13 cellular contexts compared by ENCODE assay signal in the genomic region with DNA sequence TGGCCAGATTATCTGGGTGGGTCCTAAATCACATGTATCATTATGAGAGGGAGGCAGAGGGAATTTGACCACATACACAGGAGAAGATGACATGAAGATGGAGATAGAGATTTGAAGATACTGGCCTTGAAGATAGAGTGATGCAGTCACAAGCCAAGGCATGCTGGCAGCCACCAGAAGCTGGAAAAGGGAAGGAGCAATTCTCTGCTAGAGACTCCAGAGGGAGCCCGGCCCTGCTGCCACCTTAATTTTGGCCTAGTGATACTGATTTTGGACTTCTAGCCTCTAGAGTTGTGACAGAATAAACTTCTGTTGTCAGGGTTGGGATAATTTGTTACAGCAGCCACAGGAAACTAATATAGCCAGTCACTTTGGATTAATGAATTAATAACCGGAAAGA. TPM values are rescaled to one million over a fixed set of nuclear protein-coding genes. Genes with fewer than 3 reads are reported as not detected.
DNase-seq lines count a peak whose midpoint lies in the region; ATAC-seq and TF ChIP-seq lines count a peak whose summit lies in the region.
"Had no signal": no experiment of that assay in that cellular context is flagged by ENCODE, and none has a peak within 500 bp of the region (broad histone marks: within the 10 kb centered on the region; RNA-seq: fewer than 3 reads in every experiment).

No MANE protein-coding gene starts in this region.

- H3K36me3 ChIP-seq in PC-9 (ENCODE audit: low read depth): no peaks in the 10 kb centered on the region

- no peak overlapping the region for H3K4me3 Mint-ChIP-seq in activated CD4-positive, alpha-beta T cell treated with anti-CD3 and anti-CD28 coated beads for 36 hours
- H3K4me3 Mint-ChIP-seq: memory B cell had no signal

- no peaks in the 10 kb centered on the region for H3F3A ChIP-seq in PC-9 (ENCODE audit: insufficient read depth, low read depth)

- H3K4me3 ChIP-seq in PC-9 (no peak overlapping the region), fibroblast of villous mesenchyme (ENCODE audit: low read depth, low read length) (no peak overlapping the region)

- POLR2A ChIA-PET in activated CD4-positive, alpha-beta T cell treated with anti-CD3 and anti-CD28 coated beads for 36 hours (lab: Charles Lee): no interaction called here
- POLR2A ChIA-PET in PC-9 (lab: Charles Lee; ENCODE audit: unreplicated experiment): no interaction called here

- intact Hi-C loops in activated CD4-positive, alpha-beta T cell treated with anti-CD3 and anti-CD28 coated beads for 36 hours (cut with DNase I, micrococcal nuclease): loop anchor here in 1 of 2 experiments (10.0 kb wide), 1 partner anchor 117 kb away; no protein-coding TSS in a partner anchor
- intact Hi-C loops in PC-9 (cut with micrococcal nuclease; ENCODE audit: unreplicated experiment): no loop called here

- no peak overlapping the region for H3K27ac ChIP-seq in PC-9

- H3K27ac Mint-ChIP-seq in activated CD4-positive, alpha-beta T cell treated with anti-CD3 and anti-CD28 coated beads for 36 hours: no peak overlapping the region
- H3K27ac Mint-ChIP-seq: memory B cell had no signal

- CTCF ChIA-PET in activated CD4-positive, alpha-beta T cell treated with anti-CD3 and anti-CD28 coated beads for 36 hours (lab: Charles Lee): no interaction called here
- CTCF ChIA-PET in PC-9 (lab: Charles Lee): interaction anchor here (0.6 kb wide), 1 partner anchor 63 kb away, joined by 4 read pairs; no protein-coding TSS in a partner anchor

- H3K9me3 Mint-ChIP-seq in activated CD4-positive, alpha-beta T cell treated with anti-CD3 and anti-CD28 coated beads for 36 hours (ENCODE audit: low read depth): peaks cover 8% of the 10 kb centered on the region

- peaks cover 15% of the 10 kb centered on the region for H3K27me3 ChIP-seq in PC-9 (ENCODE audit: insufficient read depth, low read depth)

- DNase-seq in activated CD4-positive, alpha-beta T cell treated with anti-CD3 and anti-CD28 coated beads for 36 hours: peak; percentile 22
- no peak for DNase-seq in activated CD4-positive, alpha-beta T cell treated with anti-CD3 and anti-CD28 coated beads for 4 hours
- DNase-seq in PC-9: no peak
- no peak for DNase-seq in fibroblast of villous mesenchyme (ENCODE audit: low read depth)
- no peak for DNase-seq in stimulated activated CD4-positive, alpha-beta T cell treated with anti-CD3 and anti-CD28 coated beads, Interleukin-15, amount 100 ng/mL, for 24 hours
- no peak for DNase-seq in amniotic stem cell (lab: John Stamatoyannopoulos, UW)
- DNase-seq: activated CD4-positive, CD25-positive, alpha-beta regulatory T cell; effector memory CD4-positive, alpha-beta T cell; foreskin melanocyte; NCI-H1092 had no signal

- H3K4me2 ChIP-seq in PC-9: no peak overlapping the region

- H2AFZ ChIP-seq in PC-9: no peak overlapping the region

- H3K27me3 Mint-ChIP-seq in activated CD4-positive, alpha-beta T cell treated with anti-CD3 and anti-CD28 coated beads for 36 hours: no peaks in the 10 kb centered on the region
- H3K27me3 Mint-ChIP-seq: memory B cell had no signal

- no peaks in the 10 kb centered on the region for H3K79me2 ChIP-seq in PC-9 (ENCODE audit: low read depth)

- H3K9me3 ChIP-seq in PC-9 (ENCODE audit: insufficient read depth, low read depth): no peaks in the 10 kb centered on the region

- H3K9me2 ChIP-seq in PC-9 (ENCODE audit: insufficient read depth): no peaks in the 10 kb centered on the region

- peaks cover 6% of the 10 kb centered on the region for H3K36me3 Mint-ChIP-seq in activated CD4-positive, alpha-beta T cell treated with anti-CD3 and anti-CD28 coated beads for 36 hours (ENCODE audit: low read depth)

- TF ChIP-seq CTCF in GM12874 (IDR thresholded peaks at IDR 0.05; ENCODE audit: insufficient read depth, low read depth, low read length) (0 out of 2 replicates have a peak, but pooled peaks have one; percentile 13), PC-9 (conservative IDR thresholded peaks at IDR 0.05) (peak; percentile 34; the same call in 1 of the 2 replicates), fibroblast of villous mesenchyme (IDR thresholded peaks at IDR 0.05; ENCODE audit: insufficient read depth, low read depth, low read length) (peak; percentile 5)

- BruUV-seq in PC-9 (replicated peaks; lab: Mats Ljungman, UMichigan): no TSS peak

- H3K4me1 Mint-ChIP-seq in activated CD4-positive, alpha-beta T cell treated with anti-CD3 and anti-CD28 coated beads for 36 hours: peaks cover 24% of the 10 kb centered on the region

- no peaks in the 10 kb centered on the region for H4K20me1 ChIP-seq in PC-9 (ENCODE audit: insufficient read depth)

- ATAC-seq in activated CD4-positive, alpha-beta T cell treated with anti-CD3 and anti-CD28 coated beads for 36 hours: no peak
- no peak for ATAC-seq in GM18907 (IDR thresholded peaks at IDR 0.05; ENCODE audit: unreplicated experiment)

- no peaks in the 10 kb centered on the region for H3K4me1 ChIP-seq in PC-9 (replicated peaks; ENCODE audit: insufficient read depth)

RNA-seq across cellular contexts. Expression of gene PRDM2, which starts 2.2 kb away (rescaled TPM):
- 10 to 100 TPM; 36.2 to 46.7 TPM for total RNA-seq in activated CD4-positive, alpha-beta T cell treated with anti-CD3 and anti-CD28 coated beads for 36 hours
- total RNA-seq in PC-9 (2021) (21.6 and 32.1 TPM in 2 replicates), fibroblast of villous mesenchyme (13.9 and 19.9 TPM in 2 replicates)
